Comparison of ENCODE assay signal across 7 cellular contexts in genomic region chr20:61157301-61157700, GRCh38.
"Had no signal": no experiment of that assay in that cellular context is flagged by ENCODE, and none has a peak within 500 bp of the region (broad histone marks: within the 10 kb centered on the region; RNA-seq: fewer than 3 reads in every experiment).

No MANE protein-coding gene starts in this region.

- ATAC-seq: GM23338, HepG2, K562 had no signal

- DNase-seq: H9, HCEC 1CT, KG1 had no signal

- H3K4me3 ChIP-seq: GM23338, K562 had no signal

- H3K27ac ChIP-seq: HL-60 had no signal

- H3K4me2 ChIP-seq: GM23338 had no signal

- H2AFZ ChIP-seq: GM23338 had no signal
